1 cellular context compared by ENCODE assay signal in the genomic region with DNA sequence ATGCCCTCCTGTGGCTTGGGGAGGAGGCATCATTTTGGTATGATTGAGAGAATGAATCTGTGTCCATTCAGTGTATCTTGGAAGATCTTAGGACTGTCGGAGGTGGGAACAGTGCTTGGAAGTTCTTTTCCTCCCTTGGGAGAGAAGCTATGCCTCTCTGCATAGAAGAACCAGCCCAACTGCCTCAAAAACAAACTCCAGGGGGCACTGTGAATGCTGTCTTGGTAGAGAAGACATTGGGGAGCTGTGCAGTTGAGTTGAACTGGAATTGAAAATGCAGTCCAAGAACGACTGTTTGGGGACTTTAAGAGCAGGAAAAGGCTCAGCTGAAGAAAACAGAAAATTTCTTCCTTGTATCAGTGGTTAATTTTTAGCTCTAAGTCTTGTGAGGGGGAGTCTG.
TF ChIP-seq lines count a peak whose summit lies in the region.

No MANE protein-coding gene starts in this region.

TF ChIP-seq in HCT116, 20 proteins besides CTCF, POLR2A, EP300 and RAD21 (continued from another document):
- TF ChIP-seq, protein P1, sequence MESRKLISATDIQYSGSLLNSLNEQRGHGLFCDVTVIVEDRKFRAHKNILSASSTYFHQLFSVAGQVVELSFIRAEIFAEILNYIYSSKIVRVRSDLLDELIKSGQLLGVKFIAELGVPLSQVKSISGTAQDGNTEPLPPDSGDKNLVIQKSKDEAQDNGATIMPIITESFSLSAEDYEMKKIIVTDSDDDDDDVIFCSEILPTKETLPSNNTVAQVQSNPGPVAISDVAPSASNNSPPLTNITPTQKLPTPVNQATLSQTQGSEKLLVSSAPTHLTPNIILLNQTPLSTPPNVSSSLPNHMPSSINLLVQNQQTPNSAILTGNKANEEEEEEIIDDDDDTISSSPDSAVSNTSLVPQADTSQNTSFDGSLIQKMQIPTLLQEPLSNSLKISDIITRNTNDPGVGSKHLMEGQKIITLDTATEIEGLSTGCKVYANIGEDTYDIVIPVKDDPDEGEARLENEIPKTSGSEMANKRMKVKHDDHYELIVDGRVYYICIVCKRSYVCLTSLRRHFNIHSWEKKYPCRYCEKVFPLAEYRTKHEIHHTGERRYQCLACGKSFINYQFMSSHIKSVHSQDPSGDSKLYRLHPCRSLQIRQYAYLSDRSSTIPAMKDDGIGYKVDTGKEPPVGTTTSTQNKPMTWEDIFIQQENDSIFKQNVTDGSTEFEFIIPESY (IDR thresholded peaks at IDR 0.05; ENCODE audit: extremely low read depth, insufficient replicate concordance, low read length), result no peak
- TF ChIP-seq SP1 (IDR thresholded peaks at IDR 0.05; ENCODE audit: low read depth), result no peak
- TF ChIP-seq, protein P2, sequence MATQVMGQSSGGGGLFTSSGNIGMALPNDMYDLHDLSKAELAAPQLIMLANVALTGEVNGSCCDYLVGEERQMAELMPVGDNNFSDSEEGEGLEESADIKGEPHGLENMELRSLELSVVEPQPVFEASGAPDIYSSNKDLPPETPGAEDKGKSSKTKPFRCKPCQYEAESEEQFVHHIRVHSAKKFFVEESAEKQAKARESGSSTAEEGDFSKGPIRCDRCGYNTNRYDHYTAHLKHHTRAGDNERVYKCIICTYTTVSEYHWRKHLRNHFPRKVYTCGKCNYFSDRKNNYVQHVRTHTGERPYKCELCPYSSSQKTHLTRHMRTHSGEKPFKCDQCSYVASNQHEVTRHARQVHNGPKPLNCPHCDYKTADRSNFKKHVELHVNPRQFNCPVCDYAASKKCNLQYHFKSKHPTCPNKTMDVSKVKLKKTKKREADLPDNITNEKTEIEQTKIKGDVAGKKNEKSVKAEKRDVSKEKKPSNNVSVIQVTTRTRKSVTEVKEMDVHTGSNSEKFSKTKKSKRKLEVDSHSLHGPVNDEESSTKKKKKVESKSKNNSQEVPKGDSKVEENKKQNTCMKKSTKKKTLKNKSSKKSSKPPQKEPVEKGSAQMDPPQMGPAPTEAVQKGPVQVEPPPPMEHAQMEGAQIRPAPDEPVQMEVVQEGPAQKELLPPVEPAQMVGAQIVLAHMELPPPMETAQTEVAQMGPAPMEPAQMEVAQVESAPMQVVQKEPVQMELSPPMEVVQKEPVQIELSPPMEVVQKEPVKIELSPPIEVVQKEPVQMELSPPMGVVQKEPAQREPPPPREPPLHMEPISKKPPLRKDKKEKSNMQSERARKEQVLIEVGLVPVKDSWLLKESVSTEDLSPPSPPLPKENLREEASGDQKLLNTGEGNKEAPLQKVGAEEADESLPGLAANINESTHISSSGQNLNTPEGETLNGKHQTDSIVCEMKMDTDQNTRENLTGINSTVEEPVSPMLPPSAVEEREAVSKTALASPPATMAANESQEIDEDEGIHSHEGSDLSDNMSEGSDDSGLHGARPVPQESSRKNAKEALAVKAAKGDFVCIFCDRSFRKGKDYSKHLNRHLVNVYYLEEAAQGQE (IDR thresholded peaks at IDR 0.05; ENCODE audit: low read depth), result no peak
- TF ChIP-seq, protein P3, sequence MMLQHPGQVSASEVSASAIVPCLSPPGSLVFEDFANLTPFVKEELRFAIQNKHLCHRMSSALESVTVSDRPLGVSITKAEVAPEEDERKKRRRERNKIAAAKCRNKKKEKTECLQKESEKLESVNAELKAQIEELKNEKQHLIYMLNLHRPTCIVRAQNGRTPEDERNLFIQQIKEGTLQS (IDR thresholded peaks at IDR 0.05), result no peak
- no peak for TF ChIP-seq CBX3 (IDR thresholded peaks at IDR 0.05; ENCODE audit: low read depth)
